16 cellular contexts compared by ENCODE assay signal in genomic region chr17:40092581-40092980, GRCh38. TPM values are rescaled to one million over a fixed set of nuclear protein-coding genes. Genes with fewer than 3 reads are reported as not detected.
DNase-seq lines count a peak whose midpoint lies in the region; ATAC-seq and TF ChIP-seq lines count a peak whose summit lies in the region.
"Had no signal": no experiment of that assay in that cellular context is flagged by ENCODE, and none has a peak within 500 bp of the region (broad histone marks: within the 10 kb centered on the region; RNA-seq: fewer than 3 reads in every experiment).

No MANE protein-coding gene starts in this region.

- TF ChIP-seq CTCF in AG10803 (conservative IDR thresholded peaks at IDR 0.05; ENCODE audit: low read length) (no peak), left ventricle myocardium inferior (IDR thresholded peaks at IDR 0.05; ENCODE audit: borderline replicate concordance) (no peak)

- no peak overlapping the region for H3K27ac Mint-ChIP-seq in T-helper 2 cell treated with Interferon-gamma antibody and Interleukin-4, amounts not matched to agents 5 μg/mL and 100 μg/mL, for 36 hours
- H3K27ac Mint-ChIP-seq: activated CD4-positive, alpha-beta memory T cell treated with anti-CD3 and anti-CD28 coated beads for 36 hours had no signal

- peak overlapping the region; percentile 100 for H3K27ac ChIP-seq in left ventricle myocardium inferior (replicated peaks)
- H3K27ac ChIP-seq: foreskin keratinocyte had no signal

- ATAC-seq in sciatic nerve (peak; percentile 29), HG03439 (IDR thresholded peaks at IDR 0.05; ENCODE audit: unreplicated experiment) (no peak)
- ATAC-seq: foreskin keratinocyte had no signal

- no peak overlapping the region for H3K4me3 Mint-ChIP-seq in T-helper 2 cell treated with Interferon-gamma antibody and Interleukin-4, amounts not matched to agents 5 μg/mL and 100 μg/mL, for 36 hours
- H3K4me3 Mint-ChIP-seq: activated CD4-positive, alpha-beta memory T cell treated with anti-CD3 and anti-CD28 coated beads for 36 hours had no signal

- no peaks in the 10 kb centered on the region for H3K27me3 ChIP-seq in left ventricle myocardium inferior (ENCODE audit: low read depth)
- H3K27me3 ChIP-seq: colonic mucosa, foreskin keratinocyte, left lung had no signal

- DNase-seq in AG10803 (ENCODE audit: low read depth), result peak; percentile 68
- DNase-seq in NCI-H82 treated with DMSO at 0.1 percent for 48 hours (lab: John Stamatoyannopoulos, UW; ENCODE audit: unreplicated experiment), result peak; percentile 85
- DNase-seq in left ventricle myocardium inferior, result no peak
- DNase-seq in sciatic nerve (ENCODE audit: low spot score), result no peak
- no peak for DNase-seq in T-helper 2 cell treated with Interferon-gamma antibody and Interleukin-4, amounts not matched to agents 5 μg/mL and 100 μg/mL, for 36 hours (ENCODE audit: low spot score)
- no peak for DNase-seq in UCSD-AML1 (lab: John Stamatoyannopoulos, UW; ENCODE audit: unreplicated experiment)
- DNase-seq in activated naive CD4-positive, alpha-beta T cell treated with anti-CD3 and anti-CD28 coated beads, Interleukin-2, amount 50 U/mL, for 16 hours, result no peak
- DNase-seq: activated CD4-positive, alpha-beta memory T cell treated with anti-CD3 and anti-CD28 coated beads for 36 hours; activated naive CD4-positive, alpha-beta T cell; colonic mucosa; foreskin keratinocyte; KG1; left lung; NCI-H2081 treated with DMSO at 0.1 percent for 48 hours; trophoblast cell had no signal

- H3K36me3 Mint-ChIP-seq in T-helper 2 cell treated with Interferon-gamma antibody and Interleukin-4, amounts not matched to agents 5 μg/mL and 100 μg/mL, for 36 hours (ENCODE audit: low read depth), result peaks cover 30% of the 10 kb centered on the region

- H3K9me3 ChIP-seq in left ventricle myocardium inferior (replicated peaks), result no peaks in the 10 kb centered on the region
- H3K9me3 ChIP-seq: colonic mucosa, left lung had no signal

- H3K9me3 Mint-ChIP-seq in T-helper 2 cell treated with Interferon-gamma antibody and Interleukin-4, amounts not matched to agents 5 μg/mL and 100 μg/mL, for 36 hours, result no peaks in the 10 kb centered on the region
- H3K9me3 Mint-ChIP-seq: activated CD4-positive, alpha-beta memory T cell treated with anti-CD3 and anti-CD28 coated beads for 36 hours had no signal

- H3K36me3 ChIP-seq in left ventricle myocardium inferior, result peaks cover 75% of the 10 kb centered on the region

- no peaks in the 10 kb centered on the region for H3K27me3 Mint-ChIP-seq in T-helper 2 cell treated with Interferon-gamma antibody and Interleukin-4, amounts not matched to agents 5 μg/mL and 100 μg/mL, for 36 hours (ENCODE audit: low read depth)
- H3K27me3 Mint-ChIP-seq: activated CD4-positive, alpha-beta memory T cell treated with anti-CD3 and anti-CD28 coated beads for 36 hours had no signal

- H3K4me1 ChIP-seq in left ventricle myocardium inferior, result peaks cover 86% of the 10 kb centered on the region
- H3K4me1 ChIP-seq: foreskin keratinocyte had no signal

- H3K4me1 Mint-ChIP-seq in T-helper 2 cell treated with Interferon-gamma antibody and Interleukin-4, amounts not matched to agents 5 μg/mL and 100 μg/mL, for 36 hours (ENCODE audit: low read depth), result peaks cover 27% of the 10 kb centered on the region

- intact Hi-C loops in left ventricle myocardium inferior (cut with micrococcal nuclease), result no loop called here
- intact Hi-C loops in sciatic nerve (cut with DNase I), result no loop called here

- H3K4me3 ChIP-seq in AG10803 (ENCODE audit: low read length), result no peak overlapping the region
- H3K4me3 ChIP-seq in left ventricle myocardium inferior, result peak overlapping the region; percentile 98
- H3K4me3 ChIP-seq: colonic mucosa, left lung had no signal

RNA-seq across cellular contexts. Expression of gene NR1D1, which starts 7.8 kb away (rescaled TPM):
- total RNA-seq in left ventricle myocardium inferior (19.1 TPM), sciatic nerve (69.8 TPM)

RNA-seq across cellular contexts. Expression of gene MSL1, which starts 29.2 kb away (rescaled TPM):
- total RNA-seq in left ventricle myocardium inferior (39.8 TPM), sciatic nerve (108 TPM)

RNA-seq across cellular contexts. Expression of gene THRA, which starts 29.8 kb away (rescaled TPM):
- total RNA-seq in left ventricle myocardium inferior, result 78.3 TPM
- 72.0 TPM for total RNA-seq in sciatic nerve

RNA-seq across cellular contexts. Expression of gene MED24, which starts 38.4 kb away (rescaled TPM):
- total RNA-seq in left ventricle myocardium inferior (58.2 TPM), sciatic nerve (74.7 TPM)

RNA-seq across cellular contexts. Expression of gene CASC3, which starts 47.8 kb away (rescaled TPM):
- total RNA-seq in left ventricle myocardium inferior, result 44.0 TPM
- total RNA-seq in sciatic nerve, result 135 TPM

Comparison
In these comparisons a context has a peak if more than half of its experiments do, and no peak if none do; other contexts are left out.
1. DNase-seq: peak in AG10803 (single experiment) and NCI-H82 treated with DMSO at 0.1 percent for 48 hours (single experiment); none in left ventricle myocardium inferior (single experiment), sciatic nerve (single experiment), T-helper 2 cell treated with Interferon-gamma antibody and Interleukin-4, amounts not matched to agents 5 μg/mL and 100 μg/mL, for 36 hours (single experiment), UCSD-AML1 (single experiment) and activated naive CD4-positive, alpha-beta T cell treated with anti-CD3 and anti-CD28 coated beads, Interleukin-2, amount 50 U/mL, for 16 hours (single experiment).